ENCODE assay signal across 7 cellular contexts in genomic region chr1:148901953-148902341, GRCh38. TPM values are rescaled to one million over a fixed set of nuclear protein-coding genes. Genes with fewer than 3 reads are reported as not detected.
A peak's percentile ranks its signal among the peaks of the same experiment; 100 is the strongest.
DNase-seq lines count a peak whose midpoint lies in the region; ATAC-seq and TF ChIP-seq lines count a peak whose summit lies in the region.
"Not testable (repeated sequence)": the region's sequence is repeated elsewhere in the genome, so short reads cannot be mapped to it uniquely, and the experiment has no call there.

No MANE protein-coding gene starts in this region.

- DNase-seq in CD4-positive, alpha-beta T cell; T-cell; activated naive CD4-positive, alpha-beta T cell treated with anti-CD3 and anti-CD28 coated beads, Interleukin-2, amount 10 ng/mL, durations not matched to agents 7 days and 5 days; MCF 10A (ENCODE audit: unreplicated experiment); left ventricle myocardium inferior; psoas muscle; stimulated activated naive CD8-positive, alpha-beta T cell treated with anti-CD3 and anti-CD28 coated beads, Interleukin-15, amount 100 ng/mL, for 72 hours: not testable (repeated sequence)

- not testable (repeated sequence) for H3K27me3 Mint-ChIP-seq in CD4-positive, alpha-beta T cell; T-cell; activated naive CD4-positive, alpha-beta T cell treated with anti-CD3 and anti-CD28 coated beads, Interleukin-2, amount 10 ng/mL, durations not matched to agents 7 days and 5 days; MCF 10A (ENCODE audit: insufficient read depth, unreplicated experiment); stimulated activated naive CD8-positive, alpha-beta T cell treated with anti-CD3 and anti-CD28 coated beads, Interleukin-15, amount 100 ng/mL, for 72 hours

- not testable (repeated sequence) for H3K27me3 ChIP-seq in CD4-positive, alpha-beta T cell (ENCODE audit: control insufficient read depth, insufficient read depth, low read length); left ventricle myocardium inferior (ENCODE audit: low read depth); psoas muscle (ENCODE audit: insufficient read depth in 3 of 3, low read length in 2 of 3)

- not testable (repeated sequence) for H3K4me1 ChIP-seq in left ventricle myocardium inferior, psoas muscle

- not testable (repeated sequence) for H3K27ac ChIP-seq in CD4-positive, alpha-beta T cell (ENCODE audit: low read depth, low read length)
- peak overlapping the region; percentile 81 for H3K27ac ChIP-seq in left ventricle myocardium inferior (replicated peaks)
- H3K27ac ChIP-seq in psoas muscle: peak overlapping the region; percentile 55

- not testable (repeated sequence) for H3K9me3 ChIP-seq in CD4-positive, alpha-beta T cell (ENCODE audit: control insufficient read depth, low read length); left ventricle myocardium inferior (replicated peaks); psoas muscle

- H3K36me3 Mint-ChIP-seq in CD4-positive, alpha-beta T cell (ENCODE audit: low read depth); T-cell; activated naive CD4-positive, alpha-beta T cell treated with anti-CD3 and anti-CD28 coated beads, Interleukin-2, amount 10 ng/mL, durations not matched to agents 7 days and 5 days; MCF 10A (ENCODE audit: insufficient read depth, unreplicated experiment): not testable (repeated sequence)

- BruUV-seq in MCF 10A (replicated peaks; lab: Mats Ljungman, UMichigan): not testable (repeated sequence)

- H3K36me3 ChIP-seq in left ventricle myocardium inferior; psoas muscle (ENCODE audit: insufficient read depth in 1 of 2, low read depth in 1 of 2): not testable (repeated sequence)

- H3K4me1 Mint-ChIP-seq in CD4-positive, alpha-beta T cell (ENCODE audit: low read depth); T-cell; activated naive CD4-positive, alpha-beta T cell treated with anti-CD3 and anti-CD28 coated beads, Interleukin-2, amount 10 ng/mL, durations not matched to agents 7 days and 5 days; MCF 10A (ENCODE audit: insufficient read depth, unreplicated experiment); stimulated activated naive CD8-positive, alpha-beta T cell treated with anti-CD3 and anti-CD28 coated beads, Interleukin-15, amount 100 ng/mL, for 72 hours: not testable (repeated sequence)

- ATAC-seq in CD4-positive, alpha-beta T cell (ENCODE audit: poor library complexity): not testable (repeated sequence)
- ATAC-seq in T-cell (replicated peaks in 1 of 4) (peak in 3 of 4 experiments; percentile 15 to 39 (median 32)), psoas muscle (peak in 2 of 4 donors; percentile 11 to 24)
- ATAC-seq in stimulated activated naive CD8-positive, alpha-beta T cell treated with anti-CD3 and anti-CD28 coated beads, Interleukin-15, amount 100 ng/mL, for 72 hours: peak; percentile 9

- H3K4me3 Mint-ChIP-seq in CD4-positive, alpha-beta T cell; T-cell; activated naive CD4-positive, alpha-beta T cell treated with anti-CD3 and anti-CD28 coated beads, Interleukin-2, amount 10 ng/mL, durations not matched to agents 7 days and 5 days; stimulated activated naive CD8-positive, alpha-beta T cell treated with anti-CD3 and anti-CD28 coated beads, Interleukin-15, amount 100 ng/mL, for 72 hours: not testable (repeated sequence)
- H3K4me3 Mint-ChIP-seq in MCF 10A (ENCODE audit: unreplicated experiment): peak overlapping the region; percentile 61

- H3K27ac Mint-ChIP-seq in CD4-positive, alpha-beta T cell: peak overlapping the region; percentile 53
- H3K27ac Mint-ChIP-seq in T-cell: peak overlapping the region in 1 of 2 donors; percentile 43
- peak overlapping the region; percentile 62 for H3K27ac Mint-ChIP-seq in activated naive CD4-positive, alpha-beta T cell treated with anti-CD3 and anti-CD28 coated beads, Interleukin-2, amount 10 ng/mL, durations not matched to agents 7 days and 5 days
- H3K27ac Mint-ChIP-seq in MCF 10A (ENCODE audit: low read depth, unreplicated experiment): peak overlapping the region; percentile 89
- H3K27ac Mint-ChIP-seq in stimulated activated naive CD8-positive, alpha-beta T cell treated with anti-CD3 and anti-CD28 coated beads, Interleukin-15, amount 100 ng/mL, for 72 hours: not testable (repeated sequence)

- CTCF ChIA-PET in CD4-positive, alpha-beta T cell (lab: Charles Lee); T-cell (lab: Charles Lee); activated naive CD4-positive, alpha-beta T cell treated with anti-CD3 and anti-CD28 coated beads, Interleukin-2, amount 10 ng/mL, durations not matched to agents 7 days and 5 days (lab: Charles Lee); MCF 10A (lab: Yijun Ruan, JAX): not testable (repeated sequence)

- POLR2A ChIA-PET in CD4-positive, alpha-beta T cell (lab: Charles Lee); T-cell (lab: Charles Lee); MCF 10A (lab: Yijun Ruan, JAX): not testable (repeated sequence)

- no CpG with 5 or more reads among the region's 4 CpGs for WGBS in psoas muscle, 3 donors

- not testable (repeated sequence) for H3K4me3 ChIP-seq in left ventricle myocardium inferior, psoas muscle

- not testable (repeated sequence) for TF ChIP-seq CTCF in CD4-positive, alpha-beta T cell (IDR thresholded peaks at IDR 0.05); MCF 10A (IDR thresholded peaks at IDR 0.05; ENCODE audit: unreplicated experiment); left ventricle myocardium inferior (IDR thresholded peaks at IDR 0.05; ENCODE audit: borderline replicate concordance); psoas muscle (IDR thresholded peaks at IDR 0.05)

- H3K9me3 Mint-ChIP-seq in CD4-positive, alpha-beta T cell; T-cell; activated naive CD4-positive, alpha-beta T cell treated with anti-CD3 and anti-CD28 coated beads, Interleukin-2, amount 10 ng/mL, durations not matched to agents 7 days and 5 days; MCF 10A (ENCODE audit: unreplicated experiment); stimulated activated naive CD8-positive, alpha-beta T cell treated with anti-CD3 and anti-CD28 coated beads, Interleukin-15, amount 100 ng/mL, for 72 hours: not testable (repeated sequence)

- intact Hi-C loops in CD4-positive, alpha-beta T cell (cut with DNase I, micrococcal nuclease); MCF 10A (cut with micrococcal nuclease); left ventricle myocardium inferior (cut with micrococcal nuclease); psoas muscle (cut with DNase I): not testable (repeated sequence)

RNA-seq across cellular contexts. Expression of gene PDE4DIP, which starts 57.7 kb away (rescaled TPM):
- 10 to 100 TPM; 27.1 to 27.4 TPM for total RNA-seq in CD4-positive, alpha-beta T cell
- total RNA-seq in T-cell (10 to 100 TPM; 37.0 to 98.1 (median 71.7) TPM), MCF 10A (2022) (79.6 and 105 TPM in 2 replicates), left ventricle myocardium inferior (2,016 TPM), psoas muscle (1,000 to 10,000 TPM; 1,830 to 3,658 (median 2,938) TPM)
- polyA plus RNA-seq in psoas muscle: 1,000 to 10,000 TPM in 2 of 3 donors, 100 to 1,000 TPM in 1; 368 to 2,569 (median 1,043) TPM

Comparison
In these comparisons a context has a peak if more than half of its experiments do, and no peak if none do; other contexts are left out.
1. RNA of gene PDE4DIP, which starts 57.7 kb away (total RNA-seq): 1,830 to 3,658 TPM in psoas muscle and 2,016 TPM in left ventricle myocardium inferior (single experiment); 79.6 to 105 TPM in MCF 10A, 37.0 to 98.1 TPM in T-cell and 27.1 to 27.4 TPM in CD4-positive, alpha-beta T cell; every median in the first group is over 10 times any median in the second.